ENCODE assay signal across 8 cellular contexts in the genomic region with DNA sequence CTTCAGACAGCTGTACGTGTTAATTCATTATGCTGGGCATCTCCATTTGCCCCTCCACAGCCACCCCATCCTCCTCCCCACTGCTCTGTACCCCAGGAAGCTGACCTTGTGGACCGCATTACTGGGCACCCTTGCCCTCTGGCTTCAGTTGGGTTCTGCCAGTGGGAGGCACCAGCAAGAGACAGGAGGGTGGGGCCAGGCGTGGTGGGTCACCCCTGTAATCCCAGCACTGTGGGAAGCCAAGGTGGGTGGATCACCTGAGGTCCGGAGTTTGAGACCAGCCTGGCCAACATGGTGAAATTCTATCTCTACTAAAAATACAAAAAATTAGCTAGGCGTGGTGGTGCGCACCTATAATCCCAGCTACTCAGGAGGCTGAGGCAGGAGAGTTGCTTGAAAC.
DNase-seq lines count a peak whose midpoint lies in the region; ATAC-seq and TF ChIP-seq lines count a peak whose summit lies in the region.
"Not testable (repeated sequence)": the region's sequence is repeated elsewhere in the genome, so short reads cannot be mapped to it uniquely, and the experiment has no call there.

No MANE protein-coding gene starts in this region.

- peak overlapping the region; percentile 82 for H3K27ac Mint-ChIP-seq in CD8-positive, alpha-beta T cell
- peak overlapping the region; percentile 87 to 90 for H3K27ac Mint-ChIP-seq in T-cell
- H3K27ac Mint-ChIP-seq in activated T-cell treated with anti-CD3 and anti-CD28 coated beads, Interleukin-2, amount 50 U/mL, for 24 hours, result peak overlapping the region; percentile 80
- H3K27ac Mint-ChIP-seq in brain, result peak overlapping the region in 3 of 5 experiments; percentile 19 to 90 (median 83)
- peak overlapping the region; percentile 46 for H3K27ac Mint-ChIP-seq in type B pancreatic cell

- H3K9me3 Mint-ChIP-seq in CD8-positive, alpha-beta T cell; T-cell; activated T-cell treated with anti-CD3 and anti-CD28 coated beads, Interleukin-2, amount 50 U/mL, for 24 hours; brain: not testable (repeated sequence)
- peaks cover 17% of the 10 kb centered on the region for H3K9me3 Mint-ChIP-seq in type B pancreatic cell

- not testable (repeated sequence) for TF ChIP-seq EP300 in gastroesophageal sphincter (IDR thresholded peaks at IDR 0.05)

- peak overlapping the region; percentile 77 for H3K4me3 Mint-ChIP-seq in CD8-positive, alpha-beta T cell
- H3K4me3 Mint-ChIP-seq in T-cell, result peak overlapping the region; percentile 58 to 84 (median 77)
- peak overlapping the region; percentile 44 for H3K4me3 Mint-ChIP-seq in activated T-cell treated with anti-CD3 and anti-CD28 coated beads, Interleukin-2, amount 50 U/mL, for 24 hours
- H3K4me3 Mint-ChIP-seq in brain, type B pancreatic cell: not testable (repeated sequence)

- not testable (repeated sequence) for TF ChIP-seq POLR2A in gastroesophageal sphincter (IDR thresholded peaks at IDR 0.05)

- peaks cover 18% of the 10 kb centered on the region for H3K4me1 ChIP-seq in CD8-positive, alpha-beta T cell (ENCODE audit: insufficient read depth, low read length)
- peaks cover 28 to 99% (median 48%) of the 10 kb centered on the region in 3 donors for H3K4me1 ChIP-seq in gastroesophageal sphincter
- H3K4me1 ChIP-seq in muscle layer of duodenum (ENCODE audit: control insufficient read depth in 1 of 2, insufficient read depth in 2 of 2, low read length in 2 of 2), result peaks cover 41 to 52% of the 10 kb centered on the region in 2 donors
- H3K4me1 ChIP-seq in skeletal muscle satellite cell (ENCODE audit: control insufficient read depth, insufficient read depth, low read length), result peaks cover 77% of the 10 kb centered on the region

- H3K9me3 ChIP-seq in CD8-positive, alpha-beta T cell (ENCODE audit: low read length); gastroesophageal sphincter; muscle layer of duodenum (ENCODE audit: control insufficient read depth in 1 of 2, low read length in 2 of 2); skeletal muscle satellite cell (replicated peaks; ENCODE audit: low read length): not testable (repeated sequence)

- not testable (repeated sequence) for DNase-seq in CD8-positive, alpha-beta T cell; T-cell; activated T-cell treated with anti-CD3 and anti-CD28 coated beads, Interleukin-2, amount 50 U/mL, for 24 hours; type B pancreatic cell (ENCODE audit: extremely low spot score, unreplicated experiment)

- H3K36me3 ChIP-seq in CD8-positive, alpha-beta T cell (ENCODE audit: insufficient read depth, low read length); gastroesophageal sphincter; muscle layer of duodenum (ENCODE audit: control insufficient read depth in 1 of 2, insufficient read depth in 2 of 2, low read length in 2 of 2); skeletal muscle satellite cell (ENCODE audit: insufficient read depth, low read length): not testable (repeated sequence)

- CTCF ChIA-PET in CD8-positive, alpha-beta T cell (lab: Charles Lee), result interaction anchor here (0.7 to 2.1 kb wide), 2 partner anchors 20 to 29 kb away, joined by 3 to 5 read pairs; no protein-coding TSS in a partner anchor
- CTCF ChIA-PET in T-cell (lab: Charles Lee), result interaction anchor here (0.6 to 2.3 kb wide), 2 partner anchors 22 to 30 kb away, joined by 3 to 12 read pairs; no protein-coding TSS in a partner anchor

- 81 to 86% methylated on average over 3 to 5 of the region's 6 CpGs for WGBS in gastroesophageal sphincter (ENCODE audit: low coverage in 1 of 2), 2 donors

- POLR2A ChIA-PET in CD8-positive, alpha-beta T cell (lab: Charles Lee), result interaction anchor here (1.1 to 2.2 kb wide), 3 partner anchors 20 to 152 kb away, joined by 3 to 5 read pairs (median 4); a partner anchor contains a TSS
- POLR2A ChIA-PET in T-cell (lab: Charles Lee), result not testable (repeated sequence)

- intact Hi-C loops in CD8-positive, alpha-beta T cell (cut with DNase I, micrococcal nuclease), result loop anchor here in 1 of 2 experiments (2.0 kb wide), 1 partner anchor 50 kb away; no protein-coding TSS in a partner anchor

- not testable (repeated sequence) for H3K27ac ChIP-seq in CD8-positive, alpha-beta T cell (ENCODE audit: low read depth, low read length)
- H3K27ac ChIP-seq in gastroesophageal sphincter, result peak overlapping the region in 3 of 4 donors; percentile 38 to 91 (median 90)
- peak overlapping the region; percentile 47 for H3K27ac ChIP-seq in muscle layer of duodenum (ENCODE audit: low read length)

- not testable (repeated sequence) for H3K4me3 ChIP-seq in CD8-positive, alpha-beta T cell (ENCODE audit: low read depth, low read length); gastroesophageal sphincter; muscle layer of duodenum (ENCODE audit: low read depth in 1 of 2, low read length in 2 of 2)
- H3K4me3 ChIP-seq in skeletal muscle satellite cell (ENCODE audit: low read length), result peak overlapping the region; percentile 28

- H3K4me1 Mint-ChIP-seq in CD8-positive, alpha-beta T cell (ENCODE audit: low read depth), result peaks cover 24% of the 10 kb centered on the region
- H3K4me1 Mint-ChIP-seq in T-cell, result peaks cover 40 to 46% (median 43%) of the 10 kb centered on the region in 3 donors
- H3K4me1 Mint-ChIP-seq in activated T-cell treated with anti-CD3 and anti-CD28 coated beads, Interleukin-2, amount 50 U/mL, for 24 hours (ENCODE audit: low read depth), result peaks cover 60% of the 10 kb centered on the region
- peaks cover 71% of the 10 kb centered on the region for H3K4me1 Mint-ChIP-seq in brain
- H3K4me1 Mint-ChIP-seq in type B pancreatic cell (ENCODE audit: unreplicated experiment), result peaks cover 75% of the 10 kb centered on the region

- peak overlapping the region; percentile 74 for H3K9ac ChIP-seq in skeletal muscle satellite cell (ENCODE audit: low read depth, low read length)

- not testable (repeated sequence) for H3K27me3 ChIP-seq in CD8-positive, alpha-beta T cell (ENCODE audit: insufficient read depth, low read length); gastroesophageal sphincter; muscle layer of duodenum (ENCODE audit: low read depth, low read length); skeletal muscle satellite cell (ENCODE audit: control insufficient read depth, insufficient read depth, low read length)

- not testable (repeated sequence) for TF ChIP-seq CTCF in CD8-positive, alpha-beta T cell (IDR thresholded peaks at IDR 0.05); brain (conservative IDR thresholded peaks at IDR 0.05); gastroesophageal sphincter (IDR thresholded peaks at IDR 0.05); type B pancreatic cell (conservative IDR thresholded peaks at IDR 0.05)

- H3K36me3 Mint-ChIP-seq in CD8-positive, alpha-beta T cell; T-cell; activated T-cell treated with anti-CD3 and anti-CD28 coated beads, Interleukin-2, amount 50 U/mL, for 24 hours (ENCODE audit: low read depth); brain: not testable (repeated sequence)
- H3K36me3 Mint-ChIP-seq in type B pancreatic cell, result peaks cover 17% of the 10 kb centered on the region

- not testable (repeated sequence) for ATAC-seq in CD8-positive, alpha-beta T cell; T-cell (replicated peaks in 1 of 4); gastroesophageal sphincter

- peak overlapping the region; percentile 54 for H3K4me2 ChIP-seq in skeletal muscle satellite cell (ENCODE audit: low read length)

- H3K27me3 Mint-ChIP-seq in CD8-positive, alpha-beta T cell (ENCODE audit: low read depth); T-cell; activated T-cell treated with anti-CD3 and anti-CD28 coated beads, Interleukin-2, amount 50 U/mL, for 24 hours; brain; type B pancreatic cell: not testable (repeated sequence)
